8 cellular contexts compared by ENCODE assay signal in the genomic region with DNA sequence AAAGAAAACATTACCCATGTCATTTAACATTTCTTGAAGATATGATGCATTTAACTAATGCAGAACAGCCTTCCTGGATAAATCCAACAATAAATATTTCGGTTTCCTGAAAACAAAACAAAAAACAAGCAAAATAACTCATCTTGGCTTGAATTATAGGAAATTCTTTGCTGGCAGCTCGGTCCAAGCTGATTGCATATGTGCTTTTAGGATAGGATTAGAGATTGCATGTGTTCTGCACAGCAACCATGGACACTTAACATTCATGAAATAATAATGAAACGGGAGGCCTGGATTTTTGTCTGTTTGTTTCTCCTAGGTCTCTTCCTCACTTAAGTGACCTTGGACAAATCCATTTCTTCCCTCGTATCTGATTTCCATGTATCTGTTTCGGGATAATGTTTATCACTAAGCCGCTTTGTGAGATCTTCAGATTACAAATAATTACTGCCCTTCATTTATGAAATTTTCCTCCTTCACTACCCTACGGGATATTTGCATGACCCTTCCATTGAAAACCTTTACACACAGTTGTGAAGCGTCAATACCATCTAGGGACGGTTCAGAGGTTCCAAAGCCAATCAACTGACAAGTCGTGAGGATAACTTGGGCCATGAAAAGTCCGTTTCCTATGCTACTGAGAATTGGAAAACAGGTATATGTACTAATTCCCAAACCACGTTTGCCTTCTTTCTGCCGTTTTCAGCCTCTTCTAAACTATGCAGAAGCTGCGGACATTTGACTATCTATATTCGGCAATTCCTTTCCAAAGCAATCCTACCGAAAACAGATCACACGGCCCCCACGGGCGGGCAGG. TPM values are rescaled to one million over a fixed set of nuclear protein-coding genes. Genes with fewer than 3 reads are reported as not detected.
DNase-seq lines count a peak whose midpoint lies in the region; ATAC-seq and TF ChIP-seq lines count a peak whose summit lies in the region.

No MANE protein-coding gene starts in this region.

- CTCF ChIA-PET in IMR-90 (lab: Yijun Ruan, JAX), result no interaction called here

- intact Hi-C loops in IMR-90 (cut with micrococcal nuclease), result loop anchor here (5.0 kb wide), 1 partner anchor 136 kb away; no protein-coding TSS in a partner anchor

- no peak overlapping the region for H2BK15ac ChIP-seq in IMR-90 (ENCODE audit: low read depth, low read length)

- peak overlapping the region; percentile 66 for H3K4me3 ChIP-seq in CD4-positive, CD25-positive, alpha-beta regulatory T cell (ENCODE audit: low read depth, low read length)
- peak overlapping the region; percentile 77 for H3K4me3 ChIP-seq in IMR-90 (ENCODE audit: insufficient read depth, low read depth, low read length)
- peak overlapping the region; percentile 61 for H3K4me3 ChIP-seq in kidney epithelial cell (ENCODE audit: low read depth, low read length)

- no peak for DNase-seq in CD4-positive, CD25-positive, alpha-beta regulatory T cell
- no peak for DNase-seq in IMR-90
- no peak for DNase-seq in activated naive CD8-positive, alpha-beta T cell treated with anti-CD3 and anti-CD28 coated beads, Interleukin-2, amount 50 U/mL, for 24 hours
- no peak for DNase-seq in kidney epithelial cell (ENCODE audit: low read depth)

- POLR2A ChIA-PET in IMR-90 (lab: Charles Lee; ENCODE audit: unreplicated experiment), result no interaction called here

- peak overlapping the region; percentile 87 for H3K14ac ChIP-seq in IMR-90 (replicated peaks; ENCODE audit: low read depth, low read length)

- peak overlapping the region; percentile 96 for H3K23ac ChIP-seq in IMR-90 (ENCODE audit: low read depth, low read length)

- no peak for TF ChIP-seq RAD21 in IMR-90 (IDR thresholded peaks at IDR 0.05; ENCODE audit: low read length)

- H3K36me3 ChIP-seq in CD4-positive, CD25-positive, alpha-beta regulatory T cell (ENCODE audit: control insufficient read depth, insufficient read depth, low read length), result peaks cover 9% of the 10 kb centered on the region
- peaks cover 1% of the 10 kb centered on the region for H3K36me3 ChIP-seq in IMR-90 (ENCODE audit: control insufficient read depth, insufficient read depth, low read length)
- H3K36me3 ChIP-seq in kidney epithelial cell (ENCODE audit: control insufficient read depth, insufficient read depth, low read length), result no peaks in the 10 kb centered on the region

- 0% methylated on average over 10 of the region's 19 CpGs; no CpG with 5 or more reads in 1 of the 2 experiments for WGBS in IMR-90 (ENCODE audit: extremely low coverage in 2 of 2, insufficient read length in 1 of 2), 2 experiments

- dilution Hi-C loops in IMR-90 (cut with HindIII; ENCODE audit: low sequenced_read_pairs, unreplicated experiment), result no loop called here

- H2AK9ac ChIP-seq in IMR-90 (replicated peaks; ENCODE audit: low read depth, low read length, poor library complexity), result peak overlapping the region; percentile 56

- H3K27ac ChIP-seq in CD4-positive, CD25-positive, alpha-beta regulatory T cell (ENCODE audit: insufficient read depth, low read length, poor library complexity, severe bottlenecking), result peak overlapping the region; percentile 97
- H3K27ac ChIP-seq in IMR-90 (ENCODE audit: insufficient read depth, low read length) (peak overlapping the region; percentile 89), temporal lobe (ENCODE audit: low read depth, low read length) (peak overlapping the region; percentile 98)

- H4K20me1 ChIP-seq in IMR-90 (ENCODE audit: insufficient read depth, low read length), result peaks cover 35% of the 10 kb centered on the region

- H3K9me1 ChIP-seq in IMR-90 (ENCODE audit: insufficient read depth, low read length), result 0 out of 2 replicates have a peak, but pooled peaks cover 4% of the 10 kb centered on the region

- H4K5ac ChIP-seq in IMR-90 (ENCODE audit: low read depth, low read length), result peak overlapping the region; percentile 92

- no peaks in the 10 kb centered on the region for H3K9me3 Mint-ChIP-seq in CD4-positive, CD25-positive, alpha-beta regulatory T cell
- H3K9me3 Mint-ChIP-seq in activated naive CD8-positive, alpha-beta T cell treated with anti-CD3 and anti-CD28 coated beads, Interleukin-2, amount 50 U/mL, for 24 hours, result no peaks in the 10 kb centered on the region

- no peak overlapping the region for H2BK20ac ChIP-seq in IMR-90 (ENCODE audit: low read depth, low read length)

- in situ Hi-C loops in IMR-90 (cut with MboI; ENCODE audit: low sequenced_read_pairs), result no loop called here

- H3K4me1 ChIP-seq in CD4-positive, CD25-positive, alpha-beta regulatory T cell (ENCODE audit: control insufficient read depth, insufficient read depth, low read length, poor library complexity, severe bottlenecking), result peaks cover 29% of the 10 kb centered on the region
- no peaks in the 10 kb centered on the region; the same call in none of the 2 replicates for H3K4me1 ChIP-seq in IMR-90 (ENCODE audit: control insufficient read depth, insufficient read depth, low read length)

- peak overlapping the region; percentile 37; the same call in 1 of the 2 replicates for H2AK5ac ChIP-seq in IMR-90 (ENCODE audit: low read depth, low read length)

- H3K4me3 Mint-ChIP-seq in CD4-positive, CD25-positive, alpha-beta regulatory T cell, result peak overlapping the region; percentile 83 to 97 (median 90)
- peak overlapping the region; percentile 84 for H3K4me3 Mint-ChIP-seq in activated naive CD8-positive, alpha-beta T cell treated with anti-CD3 and anti-CD28 coated beads, Interleukin-2, amount 50 U/mL, for 24 hours

- H3K56ac ChIP-seq in IMR-90 (ENCODE audit: extremely low read depth, insufficient read depth, low read length), result peak overlapping the region; percentile 43; the same call in 1 of the 2 replicates

- peak overlapping the region; percentile 11; the same call in 1 of the 2 replicates for H3K18ac ChIP-seq in IMR-90 (ENCODE audit: low read depth, low read length)

- H4K8ac ChIP-seq in IMR-90 (ENCODE audit: low read depth in 2 of 2, low read length in 2 of 2), result peak overlapping the region; percentile 14 to 79

- no peaks in the 10 kb centered on the region for H3K27me3 ChIP-seq in CD4-positive, CD25-positive, alpha-beta regulatory T cell (ENCODE audit: control insufficient read depth, insufficient read depth, low read length)
- H3K27me3 ChIP-seq in IMR-90 (ENCODE audit: control insufficient read depth, insufficient read depth, low read length) (no peaks in the 10 kb centered on the region), kidney epithelial cell (ENCODE audit: control insufficient read depth, insufficient read depth, low read length) (no peaks in the 10 kb centered on the region)

- no TSS peak for BruUV-seq in IMR-90 (replicated peaks; lab: Mats Ljungman, UMichigan)

- H3K4me1 Mint-ChIP-seq in CD4-positive, CD25-positive, alpha-beta regulatory T cell, result peaks cover 18 to 37% (median 32%) of the 10 kb centered on the region in 4 donors
- H3K4me1 Mint-ChIP-seq in activated naive CD8-positive, alpha-beta T cell treated with anti-CD3 and anti-CD28 coated beads, Interleukin-2, amount 50 U/mL, for 24 hours, result peaks cover 31% of the 10 kb centered on the region

- peak overlapping the region; percentile 25 for H4K91ac ChIP-seq in IMR-90 (ENCODE audit: insufficient read depth, low read depth, low read length)

- H2BK120ac ChIP-seq in IMR-90 (ENCODE audit: low read depth, low read length), result peak overlapping the region; percentile 21; the same call in 1 of the 2 replicates

- no peak for TF ChIP-seq POLR2A in IMR-90 (IDR thresholded peaks at IDR 0.05; ENCODE audit: low read depth, low read length)

- H3K9me3 ChIP-seq in CD4-positive, CD25-positive, alpha-beta regulatory T cell (ENCODE audit: control insufficient read depth in 2 of 2, low read length in 2 of 2), result no peaks in the 10 kb centered on the region
- no peaks in the 10 kb centered on the region for H3K9me3 ChIP-seq in IMR-90 (ENCODE audit: control insufficient read depth, insufficient read depth, low read length)

- H3K36me3 Mint-ChIP-seq in CD4-positive, CD25-positive, alpha-beta regulatory T cell, result peaks cover 27% of the 10 kb centered on the region
- peaks cover 25% of the 10 kb centered on the region for H3K36me3 Mint-ChIP-seq in activated naive CD8-positive, alpha-beta T cell treated with anti-CD3 and anti-CD28 coated beads, Interleukin-2, amount 50 U/mL, for 24 hours (ENCODE audit: low read depth)

- peak overlapping the region; percentile 77 for H2BK5ac ChIP-seq in IMR-90 (ENCODE audit: low read depth, low read length, poor library complexity, severe bottlenecking)

- H3K4me2 ChIP-seq in IMR-90 (ENCODE audit: low read depth, low read length), result peak overlapping the region; percentile 96

- peaks cover 5% of the 10 kb centered on the region for H3K27me3 Mint-ChIP-seq in CD4-positive, CD25-positive, alpha-beta regulatory T cell
- no peaks in the 10 kb centered on the region for H3K27me3 Mint-ChIP-seq in activated naive CD8-positive, alpha-beta T cell treated with anti-CD3 and anti-CD28 coated beads, Interleukin-2, amount 50 U/mL, for 24 hours

- H3K4ac ChIP-seq in IMR-90 (ENCODE audit: low read depth, low read length), result peak overlapping the region; percentile 73

- peaks cover 0 to 16% of the 10 kb centered on the region in 2 experiments; a peak in 3 of 4 replicates for H3K79me1 ChIP-seq in IMR-90 (ENCODE audit: low read depth in 1 of 2, low read length in 2 of 2)

- peak overlapping the region; percentile 78 for H3K9ac ChIP-seq in IMR-90 (ENCODE audit: low read depth, low read length)

- H3K27ac Mint-ChIP-seq in CD4-positive, CD25-positive, alpha-beta regulatory T cell, result peak overlapping the region; percentile 81 to 96 (median 90)
- H3K27ac Mint-ChIP-seq in activated naive CD8-positive, alpha-beta T cell treated with anti-CD3 and anti-CD28 coated beads, Interleukin-2, amount 50 U/mL, for 24 hours, result peak overlapping the region; percentile 83

- TF ChIP-seq CTCF in IMR-90 (conservative IDR thresholded peaks at IDR 0.05; ENCODE audit: low read depth, low read length), result no peak
- TF ChIP-seq CTCF in kidney epithelial cell (IDR thresholded peaks at IDR 0.05; ENCODE audit: insufficient read depth, low read length, poor library complexity, severe bottlenecking), result no peak

- ATAC-seq in CD4-positive, CD25-positive, alpha-beta regulatory T cell (ENCODE audit: low read depth in 2 of 2), result no peak
- no peak for ATAC-seq in IMR-90 (ENCODE audit: low read depth)
- no peak for ATAC-seq in activated naive CD8-positive, alpha-beta T cell treated with anti-CD3 and anti-CD28 coated beads, Interleukin-2, amount 50 U/mL, for 24 hours
- ATAC-seq in HG02798 (IDR thresholded peaks at IDR 0.05; ENCODE audit: poor library complexity, unreplicated experiment), result no peak
- ATAC-seq in activated CD4-positive, CD25-positive, alpha-beta regulatory T cell treated with anti-CD3 and anti-CD28 coated beads, Interleukin-2, amount 50 U/mL, for 24 hours, result no peak
- no peak for ATAC-seq in HG02840 (IDR thresholded peaks at IDR 0.05; ENCODE audit: low FRiP score, unreplicated experiment)

- peak overlapping the region; percentile 98 for H2AFZ ChIP-seq in IMR-90 (replicated peaks; ENCODE audit: low read length, poor library complexity)

RNA-seq across cellular contexts. Expression of gene H3-3A, which starts 1.3 kb away (rescaled TPM):
- total RNA-seq in CD4-positive, CD25-positive, alpha-beta regulatory T cell, result 408 TPM
- 1,000 to 10,000 TPM in 2 of 4 donors, 100 to 1,000 TPM in 2; 858 to 1,137 (median 1,025) TPM for polyA plus RNA-seq in CD4-positive, CD25-positive, alpha-beta regulatory T cell
- total RNA-seq in IMR-90 (2012; rRNA removed) (171 and 188 TPM in 2 replicates), kidney epithelial cell (353 and 462 TPM in 2 replicates), temporal lobe (292 TPM)
- 253 and 256 TPM in 2 replicates for polyA plus RNA-seq in IMR-90 (2012; rRNA removed)
- 141 and 209 TPM in 2 replicates for polyA plus RNA-seq in IMR-90 (2012; cell fraction: cytosol; rRNA removed)
- polyA plus RNA-seq in IMR-90 (2012; cell fraction: nucleus; rRNA removed; ENCODE audit: low replicate concordance), result 46.9 and 78.7 TPM in 2 replicates
